Comparison of ENCODE assay signal across 9 cellular contexts in the genomic region with DNA sequence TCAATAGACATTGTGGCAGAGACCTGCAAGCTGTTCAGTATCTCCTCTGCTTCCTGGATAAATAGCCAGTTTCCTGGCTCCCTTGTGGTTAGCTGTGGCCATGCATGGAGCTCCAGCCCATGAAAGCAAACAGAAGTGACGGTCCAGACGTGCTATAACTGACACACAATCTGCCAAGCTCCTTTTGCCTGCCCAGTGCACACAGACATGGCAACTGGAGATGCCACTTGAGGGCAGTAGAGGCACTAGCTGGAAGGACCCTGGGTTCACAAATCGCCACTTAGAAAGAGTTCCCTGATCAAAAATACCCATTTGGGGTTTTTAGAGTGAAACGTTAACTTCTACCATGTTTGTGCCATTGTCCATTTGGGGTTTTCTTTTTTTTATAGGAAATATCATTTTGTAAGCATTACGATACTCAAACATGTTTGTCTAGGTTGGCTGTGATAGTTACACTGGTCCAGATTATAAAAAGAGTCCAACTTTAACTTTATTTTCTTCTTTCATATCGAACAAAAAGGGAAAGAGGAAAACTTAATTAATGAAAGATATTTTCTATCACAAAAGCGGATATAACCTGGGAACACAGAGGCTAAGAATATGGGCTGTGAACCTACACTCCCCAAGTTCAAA. TPM values are rescaled to one million over a fixed set of nuclear protein-coding genes. Genes with fewer than 3 reads are reported as not detected.
DNase-seq lines count a peak whose midpoint lies in the region; ATAC-seq and TF ChIP-seq lines count a peak whose summit lies in the region.
"Had no signal": no experiment of that assay in that cellular context is flagged by ENCODE, and none has a peak within 500 bp of the region (broad histone marks: within the 10 kb centered on the region; RNA-seq: fewer than 3 reads in every experiment).

No MANE protein-coding gene starts in this region.

- no peak overlapping the region for H3K27ac Mint-ChIP-seq in activated CD8-positive, alpha-beta T cell treated with anti-CD3 and anti-CD28 coated beads, Interleukin-2, amount 10 ng/mL, durations not matched to agents 7 days and 5 days

- POLR2A ChIA-PET in activated CD8-positive, alpha-beta T cell treated with anti-CD3 and anti-CD28 coated beads, Interleukin-2, amount 10 ng/mL, durations not matched to agents 7 days and 5 days (lab: Charles Lee) = interaction anchor here (1.6 to 1.7 kb wide), 2 partner anchors 31 to 62 kb away, joined by 4 to 6 read pairs; a partner anchor contains a TSS

- H3K27ac ChIP-seq in sigmoid colon = no peak overlapping the region

- CTCF ChIA-PET in activated CD8-positive, alpha-beta T cell treated with anti-CD3 and anti-CD28 coated beads, Interleukin-2, amount 10 ng/mL, durations not matched to agents 7 days and 5 days (lab: Charles Lee) = interaction anchor here (1.2 to 2.3 kb wide), 6 partner anchors 15 to 1453 kb away, joined by 3 to 10 read pairs (median 4); a partner anchor contains a TSS

- no peak for TF ChIP-seq POLR2A in sigmoid colon (IDR thresholded peaks at IDR 0.05)

- no peaks in the 10 kb centered on the region for H3K9me3 Mint-ChIP-seq in activated CD8-positive, alpha-beta T cell treated with anti-CD3 and anti-CD28 coated beads, Interleukin-2, amount 10 ng/mL, durations not matched to agents 7 days and 5 days (ENCODE audit: insufficient read depth)

- WGBS in sigmoid colon, 2 donors = 38 to 72% methylated on average over 7 of the region's 7 CpGs

- no peak overlapping the region for H3K4me3 ChIP-seq in Jurkat, Clone E6-1 (ENCODE audit: low read length)
- no peak overlapping the region for H3K4me3 ChIP-seq in sigmoid colon

- no peaks in the 10 kb centered on the region for H3K9me3 ChIP-seq in sigmoid colon

- no peak for TF ChIP-seq EP300 in sigmoid colon (IDR thresholded peaks at IDR 0.05)

- DNase-seq in DMS 273 (lab: John Stamatoyannopoulos, UW; ENCODE audit: unreplicated experiment) = peak; percentile 10
- DNase-seq in DMS 273 treated with DMSO at 0.1 percent for 48 hours (lab: John Stamatoyannopoulos, UW) = no peak
- peak; percentile 6 for DNase-seq in Jurkat, Clone E6-1 (ENCODE audit: low read depth, low spot score)
- peak; percentile 42 for DNase-seq in activated CD8-positive, alpha-beta T cell treated with anti-CD3 and anti-CD28 coated beads, Interleukin-2, amount 10 ng/mL, durations not matched to agents 7 days and 5 days
- peak; percentile 54 for DNase-seq in islet precursor cell
- no peak for DNase-seq in sigmoid colon
- no peak for DNase-seq in NCI-H1105 treated with DMSO at 0.1 percent for 48 hours (lab: John Stamatoyannopoulos, UW)

- no peaks in the 10 kb centered on the region for H3K4me1 Mint-ChIP-seq in activated CD8-positive, alpha-beta T cell treated with anti-CD3 and anti-CD28 coated beads, Interleukin-2, amount 10 ng/mL, durations not matched to agents 7 days and 5 days (ENCODE audit: low read depth)

- peaks cover 21 to 97% (median 41%) of the 10 kb centered on the region in 4 donors for H3K36me3 ChIP-seq in sigmoid colon

- intact Hi-C loops in sigmoid colon (cut with DNase I) = no loop called here

- H3K27me3 Mint-ChIP-seq in activated CD8-positive, alpha-beta T cell treated with anti-CD3 and anti-CD28 coated beads, Interleukin-2, amount 10 ng/mL, durations not matched to agents 7 days and 5 days (ENCODE audit: low read depth) = no peaks in the 10 kb centered on the region

- H3K36me3 Mint-ChIP-seq in activated CD8-positive, alpha-beta T cell treated with anti-CD3 and anti-CD28 coated beads, Interleukin-2, amount 10 ng/mL, durations not matched to agents 7 days and 5 days (ENCODE audit: low read depth) = peaks cover 55% of the 10 kb centered on the region

- ATAC-seq in activated CD8-positive, alpha-beta T cell treated with anti-CD3 and anti-CD28 coated beads, Interleukin-2, amount 10 ng/mL, durations not matched to agents 7 days and 5 days = peak; percentile 58
- no peak for ATAC-seq in HG03439 (IDR thresholded peaks at IDR 0.05; ENCODE audit: unreplicated experiment)

- H3K4me1 ChIP-seq in sigmoid colon = no peaks in the 10 kb centered on the region

- no peak for TF ChIP-seq CTCF in sigmoid colon (IDR thresholded peaks at IDR 0.05)

- no peaks in the 10 kb centered on the region for H3K27me3 ChIP-seq in sigmoid colon

- no peak overlapping the region for H3K4me3 Mint-ChIP-seq in activated CD8-positive, alpha-beta T cell treated with anti-CD3 and anti-CD28 coated beads, Interleukin-2, amount 10 ng/mL, durations not matched to agents 7 days and 5 days

RNA-seq across cellular contexts. Expression of a gene that starts 31.3 kb away (rescaled TPM):
- polyA plus RNA-seq in Jurkat, Clone E6-1 (2012; ENCODE audit: insufficient read depth, insufficient read length) = 14.9 TPM
- total RNA-seq in activated CD8-positive, alpha-beta T cell treated with anti-CD3 and anti-CD28 coated beads, Interleukin-2, amount 10 ng/mL, durations not matched to agents 7 days and 5 days = 10 to 100 TPM; 14.8 to 17.5 TPM
- 10 to 100 TPM in 1 of 4 donors, 1 to 10 TPM in 3; 5.9 to 17.2 (median 7.6) TPM for total RNA-seq in sigmoid colon
- 10 to 100 TPM in 1 of 3 donors, 1 to 10 TPM in 2; 6.7 to 12.6 (median 6.7) TPM for polyA plus RNA-seq in sigmoid colon

RNA-seq across cellular contexts. Expression of a gene that starts 31.5 kb away (rescaled TPM):
- polyA plus RNA-seq in Jurkat, Clone E6-1 (2012; ENCODE audit: insufficient read depth, insufficient read length) = 570 TPM
- total RNA-seq in activated CD8-positive, alpha-beta T cell treated with anti-CD3 and anti-CD28 coated beads, Interleukin-2, amount 10 ng/mL, durations not matched to agents 7 days and 5 days = 100 to 1,000 TPM; 291 to 293 TPM
- 100 to 1,000 TPM; 335 to 363 (median 358) TPM for total RNA-seq in sigmoid colon
- polyA plus RNA-seq in sigmoid colon = 100 to 1,000 TPM; 424 to 993 (median 718) TPM

RNA-seq across cellular contexts. Expression of a gene that starts 53.4 kb away (rescaled TPM):
- polyA plus RNA-seq in Jurkat, Clone E6-1 (2012; ENCODE audit: insufficient read depth, insufficient read length) = not detected
- total RNA-seq in activated CD8-positive, alpha-beta T cell treated with anti-CD3 and anti-CD28 coated beads, Interleukin-2, amount 10 ng/mL, durations not matched to agents 7 days and 5 days = not detected
- not detected for total RNA-seq in sigmoid colon
- polyA plus RNA-seq in sigmoid colon = not detected
- polyA plus RNA-seq: neural cell had no signal

Comparison
In these comparisons a context has a peak if more than half of its experiments do, and no peak if none do; other contexts are left out.
1. DNase-seq: peak in DMS 273 (single experiment), Jurkat, Clone E6-1 (single experiment), activated CD8-positive, alpha-beta T cell treated with anti-CD3 and anti-CD28 coated beads, Interleukin-2, amount 10 ng/mL, durations not matched to agents 7 days and 5 days (single experiment) and islet precursor cell (single experiment); none in DMS 273 treated with DMSO at 0.1 percent for 48 hours (single experiment), sigmoid colon (single experiment) and NCI-H1105 treated with DMSO at 0.1 percent for 48 hours (single experiment).